ENCODE assay signal across 1 cellular context in genomic region chr4:6925357-6925836, GRCh38.
TF ChIP-seq lines count a peak whose summit lies in the region.

No MANE protein-coding gene starts in this region.

TF ChIP-seq in K562, 482 proteins besides CTCF, POLR2A, EP300 and RAD21 (continued from another document and continues in another):
- TF ChIP-seq ZBTB40 (IDR thresholded peaks at IDR 0.05): no peak
- no peak for TF ChIP-seq ZBTB40 (CRISPR knock-in tag; IDR thresholded peaks at IDR 0.05)
- TF ChIP-seq ZNF12 (CRISPR knock-in tag; IDR thresholded peaks at IDR 0.05): no peak
- TF ChIP-seq MEIS2 (IDR thresholded peaks at IDR 0.05; ENCODE audit: partially characterized antibody): peak; percentile 97
- no peak for TF ChIP-seq SRSF1 (IDR thresholded peaks at IDR 0.05; ENCODE audit: low read depth, low read length)
- TF ChIP-seq KAT7 (CRISPR knock-in tag; IDR thresholded peaks at IDR 0.05; ENCODE audit: borderline replicate concordance): no peak
- TF ChIP-seq PHF8 (IDR thresholded peaks at IDR 0.05; ENCODE audit: borderline replicate concordance, low read length): no peak
- no peak for TF ChIP-seq ZNF764 (CRISPR knock-in tag; IDR thresholded peaks at IDR 0.05; ENCODE audit: low read depth)
- peak; percentile 71 for TF ChIP-seq ATF7 (IDR thresholded peaks at IDR 0.05)
- no peak for TF ChIP-seq SIX5 (IDR thresholded peaks at IDR 0.05; ENCODE audit: borderline replicate concordance in 1 of 2, insufficient read depth in 1 of 2, low read depth in 1 of 2, low read length in 2 of 2)
- no peak for TF ChIP-seq ZFPM2 (CRISPR knock-in tag; IDR thresholded peaks at IDR 0.05)
- TF ChIP-seq STAT6 (CRISPR knock-in tag; IDR thresholded peaks at IDR 0.05): no peak
- TF ChIP-seq ZBTB33 (CRISPR knock-in tag; IDR thresholded peaks at IDR 0.05): no peak
- TF ChIP-seq NCOA1 (IDR thresholded peaks at IDR 0.05; ENCODE audit: low read depth): no peak
- no peak for TF ChIP-seq TAF1 (IDR thresholded peaks at IDR 0.05; ENCODE audit: control insufficient read depth, extremely low read depth, insufficient read depth, low read length, severe bottlenecking)
- no peak for TF ChIP-seq HCFC1 (IDR thresholded peaks at IDR 0.05; ENCODE audit: low read depth, low read length)
- no peak for TF ChIP-seq ARID2 (IDR thresholded peaks at IDR 0.05)
- TF ChIP-seq ZNF668 (CRISPR knock-in tag; IDR thresholded peaks at IDR 0.05): no peak
- TF ChIP-seq ZNF143 (CRISPR knock-in tag; IDR thresholded peaks at IDR 0.05): no peak
- TF ChIP-seq ZBTB34 (CRISPR knock-in tag; IDR thresholded peaks at IDR 0.05): no peak
- no peak for TF ChIP-seq ELK3 (CRISPR knock-in tag; IDR thresholded peaks at IDR 0.05)
- no peak for TF ChIP-seq HIVEP1 (CRISPR knock-in tag; IDR thresholded peaks at IDR 0.05)
- no peak for TF ChIP-seq GABPB2 (CRISPR knock-in tag; conservative IDR thresholded peaks at IDR 0.05)
- TF ChIP-seq ZNF121 (CRISPR knock-in tag; conservative IDR thresholded peaks at IDR 0.05): no peak
- TF ChIP-seq U2AF1 (optimal IDR thresholded peaks at IDR 0.05; ENCODE audit: low read depth, low read length): no peak
- TF ChIP-seq RAD51 (IDR thresholded peaks at IDR 0.05; ENCODE audit: borderline replicate concordance, low read depth): no peak
- TF ChIP-seq STAT5A (IDR thresholded peaks at IDR 0.05; ENCODE audit: borderline replicate concordance, low read length): 0 out of 2 replicates have a peak, but pooled peaks have one; percentile 14
- TF ChIP-seq GTF2F1 (IDR thresholded peaks at IDR 0.05; ENCODE audit: low read depth, low read length): no peak
- TF ChIP-seq JUN (IDR thresholded peaks at IDR 0.05; ENCODE audit: borderline replicate concordance, low read depth, low read length): peak; percentile 48; the same call in 1 of the 2 replicates
- TF ChIP-seq JUN (CRISPR knock-in tag; IDR thresholded peaks at IDR 0.05; ENCODE audit: borderline replicate concordance): no peak
- peak; percentile 70; the same call in 1 of the 2 replicates for TF ChIP-seq TEAD4 (IDR thresholded peaks at IDR 0.05; ENCODE audit: low read length)
- no peak for TF ChIP-seq TEAD4 (CRISPR knock-in tag; IDR thresholded peaks at IDR 0.05; ENCODE audit: borderline replicate concordance)
- peak; percentile 87 for TF ChIP-seq TFAP4 (CRISPR knock-in tag; IDR thresholded peaks at IDR 0.05; ENCODE audit: borderline replicate concordance)
- TF ChIP-seq RBM22 (IDR thresholded peaks at IDR 0.05; ENCODE audit: low read depth, low read length, poor library complexity, severe bottlenecking): no peak
- no peak for TF ChIP-seq MTF1 (CRISPR knock-in tag; IDR thresholded peaks at IDR 0.05; ENCODE audit: borderline replicate concordance)
- no peak for TF ChIP-seq ZSCAN32 (CRISPR knock-in tag; IDR thresholded peaks at IDR 0.05)
- TF ChIP-seq NFE2 (IDR thresholded peaks at IDR 0.05; ENCODE audit: low read depth): peak; percentile 46; the same call in 1 of the 2 replicates
- no peak for TF ChIP-seq GABPA (tag; conservative IDR thresholded peaks at IDR 0.05; ENCODE audit: low read depth)
- TF ChIP-seq HNRNPK (IDR thresholded peaks at IDR 0.05; ENCODE audit: low read depth, low read length, poor library complexity, severe bottlenecking): no peak
- peak; percentile 16; the same call in 1 of the 2 replicates for TF ChIP-seq MTA3 (IDR thresholded peaks at IDR 0.05; ENCODE audit: borderline replicate concordance)
- TF ChIP-seq KDM4B (IDR thresholded peaks at IDR 0.05; ENCODE audit: borderline replicate concordance in 2 of 2, low read depth in 1 of 2): no peak
- TF ChIP-seq BRF1 (IDR thresholded peaks at IDR 0.05; ENCODE audit: borderline replicate concordance, extremely low read depth, insufficient read length): no peak
- no peak for TF ChIP-seq PBX2 (CRISPR knock-in tag; IDR thresholded peaks at IDR 0.05; ENCODE audit: low read depth)
- TF ChIP-seq PBX2 (tag; conservative IDR thresholded peaks at IDR 0.05; ENCODE audit: low read depth): 0 out of 2 replicates have a peak, but pooled peaks have one; percentile 15
- peak; percentile 36 to 43; a peak in 2 of 4 replicates for TF ChIP-seq MAZ (CRISPR knock-in tag; conservative IDR thresholded peaks at IDR 0.05 in 1 of 2, IDR thresholded peaks at IDR 0.05 in 1 of 2)
- no peak for TF ChIP-seq HMGN3 (IDR thresholded peaks at IDR 0.05; ENCODE audit: borderline replicate concordance, extremely low read depth, insufficient read length, low read depth, low read length)
